ENCODE assay signal across 8 cellular contexts in genomic region chr4:158756588-158756987, GRCh38.
"Had no signal": no experiment of that assay in that cellular context is flagged by ENCODE, and none has a peak within 500 bp of the region (broad histone marks: within the 10 kb centered on the region; RNA-seq: fewer than 3 reads in every experiment).

No MANE protein-coding gene starts in this region.

- DNase-seq: GDM1, GF-D8 had no signal

- H3K4me3 ChIP-seq: GM12878 had no signal

- FAIRE-seq: G401.6, GM12878, GM12891, GM12892, GM18507, GM19239 had no signal

- ATAC-seq: GM12878 had no signal
